ENCODE assay signal across 10 cellular contexts in the genomic region with DNA sequence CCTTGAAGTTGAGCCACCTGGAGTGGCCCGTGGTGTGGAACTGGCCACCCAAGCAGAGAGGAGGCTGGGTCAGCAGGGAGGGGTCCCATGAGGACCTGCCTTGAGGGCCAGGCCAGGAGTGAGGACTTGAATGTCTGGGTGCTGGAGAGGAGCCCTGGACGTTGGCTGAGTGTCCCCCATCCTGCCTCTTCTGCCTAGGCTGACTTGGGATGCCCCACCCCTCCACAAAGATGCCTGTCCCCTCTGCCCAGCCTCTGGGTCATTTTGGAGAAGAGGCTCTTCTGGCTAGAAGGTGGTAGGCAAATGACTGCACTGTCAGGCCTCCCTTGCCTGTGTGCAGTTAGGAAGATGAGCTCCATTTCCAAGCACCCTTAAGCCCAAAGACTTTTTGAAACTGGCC. TPM values are rescaled to one million over a fixed set of nuclear protein-coding genes. Genes with fewer than 3 reads are reported as not detected.
DNase-seq lines count a peak whose midpoint lies in the region; ATAC-seq and TF ChIP-seq lines count a peak whose summit lies in the region.
"Had no signal": no experiment of that assay in that cellular context is flagged by ENCODE, and none has a peak within 500 bp of the region (broad histone marks: within the 10 kb centered on the region; RNA-seq: fewer than 3 reads in every experiment).

No MANE protein-coding gene starts in this region.

- peaks cover 0 to 1% (median 0%) of the 10 kb centered on the region in 7 donors for H3K9me3 Mint-ChIP-seq in CD4-positive, CD25-positive, alpha-beta regulatory T cell
- H3K9me3 Mint-ChIP-seq in dendritic cell treated with granulocyte-macrophage colony-stimulating factor and Interleukin-4, amounts not matched to agents 40 ng/mL and 50 ng/mL, for 4 days: no peaks in the 10 kb centered on the region
- H3K9me3 Mint-ChIP-seq in progenitor cell of endocrine pancreas (ENCODE audit: low read depth): no peaks in the 10 kb centered on the region

- H3K4me1 ChIP-seq in CD4-positive, CD25-positive, alpha-beta regulatory T cell (ENCODE audit: control insufficient read depth, insufficient read depth, low read length, poor library complexity, severe bottlenecking): peaks cover 93% of the 10 kb centered on the region
- peaks cover 49% of the 10 kb centered on the region for H3K4me1 ChIP-seq in NT2/D1 (ENCODE audit: insufficient read depth, insufficient read length)

- H3K9ac ChIP-seq in NT2/D1 (ENCODE audit: insufficient read length, low read depth): peak overlapping the region; percentile 2

- intact Hi-C loops in dendritic cell treated with granulocyte-macrophage colony-stimulating factor and Interleukin-4, amounts not matched to agents 40 ng/mL and 50 ng/mL, for 4 days (cut with micrococcal nuclease): no loop called here

- H3K4me3 Mint-ChIP-seq in CD4-positive, CD25-positive, alpha-beta regulatory T cell: peak overlapping the region; percentile 88 to 96 (median 92)
- peak overlapping the region; percentile 83 for H3K4me3 Mint-ChIP-seq in dendritic cell treated with granulocyte-macrophage colony-stimulating factor and Interleukin-4, amounts not matched to agents 40 ng/mL and 50 ng/mL, for 4 days
- peak overlapping the region; percentile 69 for H3K4me3 Mint-ChIP-seq in progenitor cell of endocrine pancreas (ENCODE audit: low read depth)

- no peaks in the 10 kb centered on the region for H3K36me3 ChIP-seq in CD4-positive, CD25-positive, alpha-beta regulatory T cell (ENCODE audit: control insufficient read depth, insufficient read depth, low read length)
- no peaks in the 10 kb centered on the region for H3K36me3 ChIP-seq in NT2/D1 (ENCODE audit: insufficient read depth, insufficient read length, low read length)

- H3K27me3 Mint-ChIP-seq in CD4-positive, CD25-positive, alpha-beta regulatory T cell: peaks cover 19% of the 10 kb centered on the region
- H3K27me3 Mint-ChIP-seq in dendritic cell treated with granulocyte-macrophage colony-stimulating factor and Interleukin-4, amounts not matched to agents 40 ng/mL and 50 ng/mL, for 4 days: no peaks in the 10 kb centered on the region
- peaks cover 46% of the 10 kb centered on the region for H3K27me3 Mint-ChIP-seq in progenitor cell of endocrine pancreas

- no peak for ATAC-seq in CD4-positive, CD25-positive, alpha-beta regulatory T cell (ENCODE audit: low read depth in 2 of 2)
- no peak for ATAC-seq in GM18502 (IDR thresholded peaks at IDR 0.05; ENCODE audit: poor library complexity, unreplicated experiment)

- no peaks in the 10 kb centered on the region for H3K36me3 Mint-ChIP-seq in CD4-positive, CD25-positive, alpha-beta regulatory T cell
- peaks cover 41% of the 10 kb centered on the region for H3K36me3 Mint-ChIP-seq in dendritic cell treated with granulocyte-macrophage colony-stimulating factor and Interleukin-4, amounts not matched to agents 40 ng/mL and 50 ng/mL, for 4 days (ENCODE audit: low read depth)
- H3K36me3 Mint-ChIP-seq in progenitor cell of endocrine pancreas (ENCODE audit: insufficient read depth): no peaks in the 10 kb centered on the region

- no peak for DNase-seq in CD4-positive, CD25-positive, alpha-beta regulatory T cell
- DNase-seq in NT2/D1 (ENCODE audit: low read depth, low spot score): no peak
- no peak for DNase-seq in progenitor cell of endocrine pancreas (ENCODE audit: low spot score, unreplicated experiment)
- no peak for DNase-seq in mesenteric fat pad (ENCODE audit: low spot score)
- DNase-seq in DMS53 treated with DMSO at 0.1 percent for 48 hours (lab: John Stamatoyannopoulos, UW; ENCODE audit: unreplicated experiment): no peak
- DNase-seq in iPS-NIHi7 (ENCODE audit: extremely low spot score): no peak
- DNase-seq: foreskin melanocyte; stimulated activated CD4-positive, alpha-beta T cell treated with anti-CD3 and anti-CD28 coated beads, Interleukin-12 subunit alpha, Interleukin-12 subunit beta, amount 100 ng/mL, for 4 hours had no signal

- peaks cover 7 to 84% (median 44%) of the 10 kb centered on the region in 4 donors for H3K4me1 Mint-ChIP-seq in CD4-positive, CD25-positive, alpha-beta regulatory T cell
- H3K4me1 Mint-ChIP-seq in dendritic cell treated with granulocyte-macrophage colony-stimulating factor and Interleukin-4, amounts not matched to agents 40 ng/mL and 50 ng/mL, for 4 days (ENCODE audit: low read depth): peaks cover 88% of the 10 kb centered on the region
- peaks cover 10% of the 10 kb centered on the region for H3K4me1 Mint-ChIP-seq in progenitor cell of endocrine pancreas (ENCODE audit: low read depth)

- TF ChIP-seq CTCF in progenitor cell of endocrine pancreas (IDR thresholded peaks at IDR 0.05; ENCODE audit: unreplicated experiment): no peak

- peak overlapping the region in 2 of 3 donors; percentile 89 to 93 for H3K27ac Mint-ChIP-seq in CD4-positive, CD25-positive, alpha-beta regulatory T cell
- peak overlapping the region; percentile 78 for H3K27ac Mint-ChIP-seq in dendritic cell treated with granulocyte-macrophage colony-stimulating factor and Interleukin-4, amounts not matched to agents 40 ng/mL and 50 ng/mL, for 4 days
- no peak overlapping the region for H3K27ac Mint-ChIP-seq in progenitor cell of endocrine pancreas

- H3K9me3 ChIP-seq in CD4-positive, CD25-positive, alpha-beta regulatory T cell (ENCODE audit: control insufficient read depth in 2 of 2, low read length in 2 of 2): no peaks in the 10 kb centered on the region
- no peaks in the 10 kb centered on the region for H3K9me3 ChIP-seq in NT2/D1 (ENCODE audit: insufficient read depth, low read length)

- H3K27me3 ChIP-seq in CD4-positive, CD25-positive, alpha-beta regulatory T cell (ENCODE audit: control insufficient read depth, insufficient read depth, low read length): no peaks in the 10 kb centered on the region
- H3K27me3 ChIP-seq in NT2/D1 (ENCODE audit: insufficient read depth, insufficient read length): peaks cover 52% of the 10 kb centered on the region

- H3K27ac ChIP-seq in CD4-positive, CD25-positive, alpha-beta regulatory T cell (ENCODE audit: insufficient read depth, low read length, poor library complexity, severe bottlenecking): peak overlapping the region; percentile 69

- peak overlapping the region; percentile 11 for H3K4me3 ChIP-seq in CD4-positive, CD25-positive, alpha-beta regulatory T cell (ENCODE audit: low read depth, low read length)
- H3K4me3 ChIP-seq in NT2/D1 (ENCODE audit: insufficient read length, low read depth): no peak overlapping the region

RNA-seq across cellular contexts. Expression of gene SSBP4, which starts 1.7 kb away (rescaled TPM):
- 97.9 TPM for total RNA-seq in CD4-positive, CD25-positive, alpha-beta regulatory T cell
- 10 to 100 TPM; 47.3 to 84.0 (median 65.6) TPM for polyA plus RNA-seq in CD4-positive, CD25-positive, alpha-beta regulatory T cell
- 57.7 and 61.8 TPM in 2 replicates for total RNA-seq in progenitor cell of endocrine pancreas
- 63.3 TPM for total RNA-seq in mesenteric fat pad

RNA-seq across cellular contexts. Expression of gene ISYNA1, which starts 17.0 kb away (rescaled TPM):
- 26.2 TPM for total RNA-seq in CD4-positive, CD25-positive, alpha-beta regulatory T cell
- polyA plus RNA-seq in CD4-positive, CD25-positive, alpha-beta regulatory T cell: 10 to 100 TPM; 11.3 to 26.0 (median 21.4) TPM
- total RNA-seq in progenitor cell of endocrine pancreas (234 TPM in 2 replicates), mesenteric fat pad (18.3 TPM)

RNA-seq across cellular contexts. Expression of gene LRRC25, which starts 23.5 kb away (rescaled TPM):
- not detected for total RNA-seq in CD4-positive, CD25-positive, alpha-beta regulatory T cell
- under 1 TPM in 3 of 4 donors, not detected in 1; 0.09 to 0.79 (median 0.25) TPM for polyA plus RNA-seq in CD4-positive, CD25-positive, alpha-beta regulatory T cell
- not detected in 2 replicates for total RNA-seq in progenitor cell of endocrine pancreas
- 19.3 TPM for total RNA-seq in mesenteric fat pad

RNA-seq across cellular contexts. Expression of gene GDF15, which starts 35.0 kb away (rescaled TPM):
- total RNA-seq in CD4-positive, CD25-positive, alpha-beta regulatory T cell: not detected
- not detected for polyA plus RNA-seq in CD4-positive, CD25-positive, alpha-beta regulatory T cell
- total RNA-seq in progenitor cell of endocrine pancreas (10.5 and 14.4 TPM in 2 replicates), mesenteric fat pad (5.9 TPM)

Comparison
In these comparisons a context has a peak if more than half of its experiments do, and no peak if none do; other contexts are left out.
1. RNA of gene LRRC25, which starts 23.5 kb away (total RNA-seq): 19.3 TPM in mesenteric fat pad (single experiment); not detected in progenitor cell of endocrine pancreas and not detected in CD4-positive, CD25-positive, alpha-beta regulatory T cell (single experiment); every median in the first group is over 10 times any median in the second.
2. Peak in every context shown above with its lines, with median percentiles within 50 percentile points of each other: H3K4me3 Mint-ChIP-seq.